Comparison of ENCODE assay signal across 8 cellular contexts in genomic region chr3:49028673-49029562, GRCh38. TPM values are rescaled to one million over a fixed set of nuclear protein-coding genes. Genes with fewer than 3 reads are reported as not detected.
DNase-seq lines count a peak whose midpoint lies in the region; ATAC-seq, FAIRE-seq and TF ChIP-seq lines count a peak whose summit lies in the region.

Gene IMPDH2, minus strand, starts transcription at chr3:49029398. Its CDS starts 48 bp downstream, at chr3:49029350.

- H3K4me3 ChIP-seq in right atrium auricular region = peak within 1 kb of the TSS; percentile 73 to 82

- ATAC-seq in HG02870 (IDR thresholded peaks at IDR 0.05; ENCODE audit: unreplicated experiment) (peak; percentile 88), T-helper 17 cell (peak; percentile 95)

- peaks cover 9% of the 10 kb centered on the region for H3K36me3 Mint-ChIP-seq in T-helper 17 cell (ENCODE audit: low read depth)

- peaks cover 67% of the 10 kb centered on the region for H3K36me3 ChIP-seq in right atrium auricular region

- peak; percentile 100 for TF ChIP-seq POLR2A in GM15510 (IDR thresholded peaks at IDR 0.05; ENCODE audit: borderline replicate concordance, extremely low read depth, insufficient read length)

- DNase-seq in NCI-H1694 (lab: John Stamatoyannopoulos, UW) (peak; percentile 64), T-helper 17 cell (peak; percentile 87 to 88 (median 88)), amygdala (lab: John Stamatoyannopoulos, UW) (peak in 55 of 56 donors; percentile 66 to 97 (median 90)), right atrium auricular region (ENCODE audit: low spot score) (peak; percentile 94), pulmonary artery endothelial cell (ENCODE audit: low read depth, low spot score) (peak; percentile 64), urothelium cell line (ENCODE audit: low spot score) (peak; percentile 94)

- peak within 1 kb of the TSS; percentile 96 to 98 for H3K27ac ChIP-seq in right atrium auricular region

- no peaks in the 10 kb centered on the region for H3K27me3 Mint-ChIP-seq in T-helper 17 cell

- H3K9me3 ChIP-seq in T-helper 17 cell (ENCODE audit: control insufficient read depth, low read length, poor library complexity, severe bottlenecking) = no peaks in the 10 kb centered on the region
- H3K9me3 ChIP-seq in right atrium auricular region = no peaks in the 10 kb centered on the region

- peak in 1 of 2 donors; percentile 31 for TF ChIP-seq CTCF in right atrium auricular region (IDR thresholded peaks at IDR 0.05)

- H3K27ac Mint-ChIP-seq in T-helper 17 cell = peak within 1 kb of the TSS; percentile 99

- FAIRE-seq in urothelium cell line (lab: Jason Lieb, UNC) = peak; percentile 99

- no peaks in the 10 kb centered on the region for H3K27me3 ChIP-seq in right atrium auricular region

- peak within 1 kb of the TSS; percentile 97 for H3K4me3 Mint-ChIP-seq in T-helper 17 cell

- peaks cover 0 to 29% of the 10 kb centered on the region in 2 donors for H3K4me1 ChIP-seq in right atrium auricular region

- H3K4me1 Mint-ChIP-seq in T-helper 17 cell = peaks cover 26% of the 10 kb centered on the region

RNA-seq across cellular contexts. Expression of gene IMPDH2, which starts in this region (rescaled TPM):
- total RNA-seq in T-helper 17 cell (100 to 1,000 TPM in 1 of 2 donors, 10 to 100 TPM in 1; 96.8 to 108 TPM), right atrium auricular region (10 to 100 TPM; 32.1 to 68.7 TPM), pulmonary artery endothelial cell (352 and 465 TPM in 2 replicates)

Comparison
In these comparisons a context has a peak if more than half of its experiments do, and no peak if none do; other contexts are left out.
1. Peak in every context shown above with its lines: DNase-seq, ATAC-seq, H3K4me3 ChIP-seq and H3K27ac ChIP-seq.